ENCODE assay signal across 11 cellular contexts in the genomic region with DNA sequence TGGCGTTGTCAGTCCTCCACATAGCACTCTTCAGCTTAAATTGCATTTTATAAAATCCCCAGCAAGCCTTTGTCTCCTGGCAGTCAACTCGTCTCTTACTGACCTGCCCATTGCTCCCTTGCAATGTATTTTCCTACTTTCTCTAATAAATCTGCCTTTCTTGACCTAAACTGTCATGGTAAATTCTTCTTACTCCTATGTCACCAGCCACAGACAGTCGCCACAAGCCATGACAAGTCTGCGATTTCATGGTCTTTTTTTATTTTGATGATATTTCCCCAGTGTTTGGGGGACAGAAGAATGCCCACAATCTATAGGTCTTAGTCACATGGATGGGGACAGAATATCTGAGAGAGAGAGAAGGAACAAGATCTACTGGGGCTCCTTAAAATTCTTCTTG. TPM values are rescaled to one million over a fixed set of nuclear protein-coding genes. Genes with fewer than 3 reads are reported as not detected.
DNase-seq lines count a peak whose midpoint lies in the region; ATAC-seq and TF ChIP-seq lines count a peak whose summit lies in the region.
"Had no signal": no experiment of that assay in that cellular context is flagged by ENCODE, and none has a peak within 500 bp of the region (broad histone marks: within the 10 kb centered on the region; RNA-seq: fewer than 3 reads in every experiment).

No MANE protein-coding gene starts in this region.

- peaks cover 45% of the 10 kb centered on the region for H3K9me3 ChIP-seq in endodermal cell (ENCODE audit: control insufficient read depth, low read length)
- no peaks in the 10 kb centered on the region for H3K9me3 ChIP-seq in esophagus muscularis mucosa

- intact Hi-C loops in esophagus muscularis mucosa (cut with DNase I), result no loop called here

- no peak for TF ChIP-seq POLR2A in esophagus muscularis mucosa (IDR thresholded peaks at IDR 0.05; ENCODE audit: low read depth)

- H3K4me3 Mint-ChIP-seq in endodermal cell, result no peak overlapping the region

- no peak for TF ChIP-seq CTCF in endodermal cell (conservative IDR thresholded peaks at IDR 0.05)
- no peak for TF ChIP-seq CTCF in esophagus muscularis mucosa (IDR thresholded peaks at IDR 0.05)

- 91 to 92% methylated on average over 1 to 4 of the region's 4 CpGs for WGBS in endodermal cell (ENCODE audit: insufficient coverage in 1 of 2, insufficient read length in 1 of 2), 2 experiments
- WGBS in esophagus muscularis mucosa, result 87% methylated on average over 4 of the region's 4 CpGs

- CTCF ChIA-PET in HEK293T (lab: Yijun Ruan, JAX), result no interaction called here

- H3K27ac ChIP-seq in endodermal cell (ENCODE audit: low read depth, low read length), result no peak overlapping the region
- no peak overlapping the region for H3K27ac ChIP-seq in esophagus muscularis mucosa (replicated peaks in 1 of 4)

- no peak overlapping the region for H3K27ac Mint-ChIP-seq in endodermal cell

- H3K27me3 Mint-ChIP-seq in endodermal cell (ENCODE audit: insufficient read depth), result no peaks in the 10 kb centered on the region

- peaks cover 16% of the 10 kb centered on the region for H3K36me3 ChIP-seq in endodermal cell (ENCODE audit: control insufficient read depth, insufficient read depth, low read length)
- H3K36me3 ChIP-seq in esophagus muscularis mucosa, result peaks cover 0 to 14% (median 3%) of the 10 kb centered on the region in 4 donors

- ATAC-seq in GM21423 (IDR thresholded peaks at IDR 0.05; ENCODE audit: unreplicated experiment) (peak; percentile 11), HG03520 (IDR thresholded peaks at IDR 0.05; ENCODE audit: unreplicated experiment) (peak; percentile 16)

- H3K9me3 Mint-ChIP-seq in endodermal cell, result peaks cover 28% of the 10 kb centered on the region

- H3K36me3 Mint-ChIP-seq in endodermal cell (ENCODE audit: low read depth), result peaks cover 42% of the 10 kb centered on the region

- DNase-seq in EL (peak; percentile 16), endodermal cell (no peak), esophagus muscularis mucosa (ENCODE audit: extremely low spot score) (no peak), NCI-H1436 treated with DMSO at 0.1 percent for 48 hours (lab: John Stamatoyannopoulos, UW) (no peak), HEK293T (ENCODE audit: extremely low spot score) (no peak)
- DNase-seq in stimulated activated CD4-positive, alpha-beta T cell treated with anti-CD3 and anti-CD28 coated beads, Interleukin-12 subunit alpha, Interleukin-12 subunit beta, amount 100 ng/mL, for 4 hours, result no peak
- DNase-seq: activated CD8-positive, alpha-beta memory T cell treated with anti-CD3 and anti-CD28 coated beads, Interleukin-2, amount 50 U/mL, for 48 hours; DMS153; OCI-M1 had no signal

- H3K4me3 ChIP-seq in endodermal cell (ENCODE audit: low read length) (peak overlapping the region; percentile 24), esophagus muscularis mucosa (no peak overlapping the region)

- H3K4me1 Mint-ChIP-seq in endodermal cell, result peaks cover 8% of the 10 kb centered on the region

- POLR2A ChIA-PET in HEK293T (lab: Yijun Ruan, JAX), result no interaction called here

- H3K9ac ChIP-seq in endodermal cell (ENCODE audit: extremely low read depth, low read length, poor library complexity, severe bottlenecking), result no peak overlapping the region

- no peaks in the 10 kb centered on the region for H3K27me3 ChIP-seq in endodermal cell (ENCODE audit: control insufficient read depth, insufficient read depth, low read length, poor library complexity, severe bottlenecking)
- H3K27me3 ChIP-seq in esophagus muscularis mucosa, result no peaks in the 10 kb centered on the region

- no peak for TF ChIP-seq EP300 in esophagus muscularis mucosa (IDR thresholded peaks at IDR 0.05)

- H3K4me1 ChIP-seq in endodermal cell (ENCODE audit: control insufficient read depth, insufficient read depth, low read length), result no peaks in the 10 kb centered on the region
- H3K4me1 ChIP-seq in esophagus muscularis mucosa, result peaks cover 3 to 21% (median 16%) of the 10 kb centered on the region in 4 donors

TF ChIP-seq in HEK293T, 16 proteins besides CTCF, POLR2A, EP300 and RAD21:
- TF ChIP-seq NFRKB (IDR thresholded peaks at IDR 0.05), result no peak
- TF ChIP-seq ELF4 (IDR thresholded peaks at IDR 0.05), result no peak
- TF ChIP-seq ARNT (IDR thresholded peaks at IDR 0.05), result no peak
- TF ChIP-seq FOXM1 (IDR thresholded peaks at IDR 0.05; ENCODE audit: borderline replicate concordance), result no peak
- TF ChIP-seq BHLHE40 (IDR thresholded peaks at IDR 0.05; ENCODE audit: borderline replicate concordance), result no peak
- no peak for TF ChIP-seq ZNF384 (IDR thresholded peaks at IDR 0.05)
- no peak for TF ChIP-seq FOXK2 (IDR thresholded peaks at IDR 0.05)
- TF ChIP-seq FOXA1 (IDR thresholded peaks at IDR 0.05), result no peak
- TF ChIP-seq SP1 (IDR thresholded peaks at IDR 0.05), result no peak
- no peak for TF ChIP-seq LEF1 (IDR thresholded peaks at IDR 0.05; ENCODE audit: borderline replicate concordance)
- TF ChIP-seq HDGF (IDR thresholded peaks at IDR 0.05; ENCODE audit: borderline replicate concordance), result no peak
- TF ChIP-seq SUZ12 (IDR thresholded peaks at IDR 0.05), result no peak
- TF ChIP-seq CTBP1 (IDR thresholded peaks at IDR 0.05; ENCODE audit: borderline replicate concordance), result no peak
- no peak for TF ChIP-seq PKNOX1 (IDR thresholded peaks at IDR 0.05)
- no peak for TF ChIP-seq L3MBTL2 (conservative IDR thresholded peaks at IDR 0.05)
- TF ChIP-seq TARDBP (IDR thresholded peaks at IDR 0.05), result no peak

RNA-seq across cellular contexts. Expression of gene IFNAR2, which starts 8.4 kb away (rescaled TPM):
- total RNA-seq in endodermal cell (10 to 100 TPM; 14.1 to 27.7 TPM), esophagus muscularis mucosa (10 to 100 TPM in 2 of 4 donors, 1 to 10 TPM in 2; 5.3 to 14.6 (median 10.4) TPM)
- polyA plus RNA-seq in endodermal cell (2013, experiment 1 of 2), result 24.1 TPM
- 24.8 TPM for polyA plus RNA-seq in endodermal cell (2013, experiment 2 of 2)

RNA-seq across cellular contexts. Expression of gene IL10RB, which starts 28.0 kb away (rescaled TPM):
- total RNA-seq in endodermal cell (1 to 10 TPM; 4.1 to 5.3 TPM), esophagus muscularis mucosa (10 to 100 TPM; 16.9 to 31.0 (median 20.6) TPM)
- 11.6 TPM for polyA plus RNA-seq in endodermal cell (2013, experiment 1 of 2)
- polyA plus RNA-seq in endodermal cell (2013, experiment 2 of 2), result 8.9 TPM
